ENCODE assay signal across 8 cellular contexts in genomic region chr22:30245181-30245984, GRCh38. TPM values are rescaled to one million over a fixed set of nuclear protein-coding genes. Genes with fewer than 3 reads are reported as not detected.
DNase-seq lines count a peak whose midpoint lies in the region; ATAC-seq and TF ChIP-seq lines count a peak whose summit lies in the region.

No MANE protein-coding gene starts in this region.

- H3K4me2 ChIP-seq in skeletal muscle satellite cell (ENCODE audit: low read length) = peak overlapping the region; percentile 90

- H3K27ac ChIP-seq in right cardiac atrium (ENCODE audit: low read length) = no peak overlapping the region

- H3K4me1 ChIP-seq in right cardiac atrium (ENCODE audit: control insufficient read depth, insufficient read depth, low read length) (no peaks in the 10 kb centered on the region), skeletal muscle satellite cell (ENCODE audit: control insufficient read depth, insufficient read depth, low read length) (peaks cover 84% of the 10 kb centered on the region)

- peaks cover 42% of the 10 kb centered on the region for H3K36me3 ChIP-seq in skeletal muscle satellite cell (ENCODE audit: insufficient read depth, low read length)

- H3K27me3 ChIP-seq in right cardiac atrium (ENCODE audit: control insufficient read depth, insufficient read depth) = no peaks in the 10 kb centered on the region
- H3K27me3 ChIP-seq in skeletal muscle satellite cell (ENCODE audit: control insufficient read depth, insufficient read depth, low read length) = no peaks in the 10 kb centered on the region

- no peak for ATAC-seq in right cardiac atrium
- no peak for ATAC-seq in HG03097 (IDR thresholded peaks at IDR 0.05; ENCODE audit: low FRiP score, unreplicated experiment)
- ATAC-seq in HG03565 (IDR thresholded peaks at IDR 0.05; ENCODE audit: unreplicated experiment) = no peak

- H3K4me3 ChIP-seq in GM12875 (ENCODE audit: low read depth, low read length) (peak overlapping the region; percentile 10), WI38 (ENCODE audit: low read depth, low read length) (peak overlapping the region; percentile 83), right cardiac atrium (ENCODE audit: low read length) (peak overlapping the region; percentile 41), skeletal muscle satellite cell (ENCODE audit: low read length) (peak overlapping the region; percentile 86)

- TF ChIP-seq CTCF in GM12875 (IDR thresholded peaks at IDR 0.05; ENCODE audit: borderline replicate concordance, insufficient read depth, low read depth, low read length) (no peak), WI38 (IDR thresholded peaks at IDR 0.05; ENCODE audit: low read depth, low read length) (no peak)

- WGBS in right cardiac atrium = 56% methylated on average over 15 of the region's 15 CpGs

- intact Hi-C loops in right cardiac atrium (cut with DNase I) = no loop called here

- H3K9me3 ChIP-seq in right cardiac atrium (ENCODE audit: control insufficient read depth, low read length) = no peaks in the 10 kb centered on the region
- H3K9me3 ChIP-seq in skeletal muscle satellite cell (replicated peaks; ENCODE audit: low read length) = no peaks in the 10 kb centered on the region

- DNase-seq in right cardiac atrium (no peak), NCI-H1092 (lab: John Stamatoyannopoulos, UW) (no peak), DMS153 (lab: John Stamatoyannopoulos, UW) (no peak)

- H3K9ac ChIP-seq in skeletal muscle satellite cell (ENCODE audit: low read depth, low read length) = peak overlapping the region; percentile 96

RNA-seq across cellular contexts. Expression of gene LIF, which starts 1.2 kb away (rescaled TPM):
- 1 to 10 TPM in 1 of 4 donors, under 1 TPM in 3; 0.09 to 3.7 (median 0.43) TPM for total RNA-seq in right cardiac atrium
- 0.54 TPM for polyA plus RNA-seq in right cardiac atrium
- 13.2 and 25.1 TPM in 2 replicates for total RNA-seq in skeletal muscle satellite cell (2012; rRNA removed)

RNA-seq across cellular contexts. Expression of gene OSM, which starts 21.3 kb away (rescaled TPM):
- 1 to 10 TPM in 1 of 4 donors, under 1 TPM in 3; 0.17 to 1.5 (median 0.26) TPM for total RNA-seq in right cardiac atrium
- 0.81 TPM for polyA plus RNA-seq in right cardiac atrium
- total RNA-seq in skeletal muscle satellite cell (2012; rRNA removed) = not detected in 2 replicates

RNA-seq across cellular contexts. Expression of gene CASTOR1, which starts 43.9 kb away (rescaled TPM):
- total RNA-seq in right cardiac atrium = 1 to 10 TPM; 7.0 to 9.0 (median 7.4) TPM
- polyA plus RNA-seq in right cardiac atrium = 6.4 TPM
- total RNA-seq in skeletal muscle satellite cell (2012; rRNA removed) = 2.0 and 5.7 TPM in 2 replicates

Comparison
In these comparisons a context has a peak if more than half of its experiments do, and no peak if none do; other contexts are left out.
1. H3K4me3 ChIP-seq: peak in every context shown above with its lines; median percentile 86 in skeletal muscle satellite cell; 83 in WI38; 41 in right cardiac atrium; 10 in GM12875.